In the genomic region with DNA sequence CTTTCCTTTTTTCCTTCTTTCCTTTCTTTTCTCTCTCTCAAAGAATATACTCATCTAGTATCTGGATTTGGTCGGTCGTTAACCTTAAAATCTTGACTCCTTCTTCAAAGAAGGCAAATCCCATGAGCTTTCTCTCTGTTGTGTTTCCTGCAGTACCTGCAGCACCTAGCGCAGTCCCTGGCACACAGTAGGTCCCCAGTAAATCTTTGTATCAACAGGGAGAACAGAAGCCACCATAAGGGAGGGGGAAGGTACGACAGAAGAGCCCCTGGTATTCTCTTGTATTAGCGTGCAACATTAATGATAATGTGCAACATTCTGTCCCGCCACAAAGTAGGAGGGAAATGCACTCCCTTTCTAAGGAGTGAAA, we compare ENCODE assay signal across 2 cellular contexts.
A peak's percentile ranks its signal among the peaks of the same experiment; 100 is the strongest.
TF ChIP-seq lines count a peak whose summit lies in the region.

No MANE protein-coding gene starts in this region.

TF ChIP-seq in GM23338, 12 proteins besides CTCF, POLR2A, EP300 and RAD21 (continued from another document):
- TF ChIP-seq ZNF114 (CRISPR knock-in tag; IDR thresholded peaks at IDR 0.05) (no peak), NANOG (IDR thresholded peaks at IDR 0.05; ENCODE audit: borderline replicate concordance) (no peak), STAT1 (IDR thresholded peaks at IDR 0.05; ENCODE audit: unreplicated experiment) (no peak), EZH2phosphoT487 (IDR thresholded peaks at IDR 0.05; ENCODE audit: unreplicated experiment) (no peak), REST (IDR thresholded peaks at IDR 0.05; ENCODE audit: unreplicated experiment) (no peak), JUNB (IDR thresholded peaks at IDR 0.05; ENCODE audit: unreplicated experiment) (no peak), POLR2AphosphoS5 (IDR thresholded peaks at IDR 0.05; ENCODE audit: low read depth) (no peak), EZH2 (IDR thresholded peaks at IDR 0.05; ENCODE audit: low read depth, unreplicated experiment) (no peak), CREB1 (CRISPR knock-in tag; IDR thresholded peaks at IDR 0.05; ENCODE audit: low read depth) (no peak), ZNF331 (CRISPR knock-in tag; IDR thresholded peaks at IDR 0.05; ENCODE audit: low read depth) (no peak)
- TF ChIP-seq, protein P1, sequence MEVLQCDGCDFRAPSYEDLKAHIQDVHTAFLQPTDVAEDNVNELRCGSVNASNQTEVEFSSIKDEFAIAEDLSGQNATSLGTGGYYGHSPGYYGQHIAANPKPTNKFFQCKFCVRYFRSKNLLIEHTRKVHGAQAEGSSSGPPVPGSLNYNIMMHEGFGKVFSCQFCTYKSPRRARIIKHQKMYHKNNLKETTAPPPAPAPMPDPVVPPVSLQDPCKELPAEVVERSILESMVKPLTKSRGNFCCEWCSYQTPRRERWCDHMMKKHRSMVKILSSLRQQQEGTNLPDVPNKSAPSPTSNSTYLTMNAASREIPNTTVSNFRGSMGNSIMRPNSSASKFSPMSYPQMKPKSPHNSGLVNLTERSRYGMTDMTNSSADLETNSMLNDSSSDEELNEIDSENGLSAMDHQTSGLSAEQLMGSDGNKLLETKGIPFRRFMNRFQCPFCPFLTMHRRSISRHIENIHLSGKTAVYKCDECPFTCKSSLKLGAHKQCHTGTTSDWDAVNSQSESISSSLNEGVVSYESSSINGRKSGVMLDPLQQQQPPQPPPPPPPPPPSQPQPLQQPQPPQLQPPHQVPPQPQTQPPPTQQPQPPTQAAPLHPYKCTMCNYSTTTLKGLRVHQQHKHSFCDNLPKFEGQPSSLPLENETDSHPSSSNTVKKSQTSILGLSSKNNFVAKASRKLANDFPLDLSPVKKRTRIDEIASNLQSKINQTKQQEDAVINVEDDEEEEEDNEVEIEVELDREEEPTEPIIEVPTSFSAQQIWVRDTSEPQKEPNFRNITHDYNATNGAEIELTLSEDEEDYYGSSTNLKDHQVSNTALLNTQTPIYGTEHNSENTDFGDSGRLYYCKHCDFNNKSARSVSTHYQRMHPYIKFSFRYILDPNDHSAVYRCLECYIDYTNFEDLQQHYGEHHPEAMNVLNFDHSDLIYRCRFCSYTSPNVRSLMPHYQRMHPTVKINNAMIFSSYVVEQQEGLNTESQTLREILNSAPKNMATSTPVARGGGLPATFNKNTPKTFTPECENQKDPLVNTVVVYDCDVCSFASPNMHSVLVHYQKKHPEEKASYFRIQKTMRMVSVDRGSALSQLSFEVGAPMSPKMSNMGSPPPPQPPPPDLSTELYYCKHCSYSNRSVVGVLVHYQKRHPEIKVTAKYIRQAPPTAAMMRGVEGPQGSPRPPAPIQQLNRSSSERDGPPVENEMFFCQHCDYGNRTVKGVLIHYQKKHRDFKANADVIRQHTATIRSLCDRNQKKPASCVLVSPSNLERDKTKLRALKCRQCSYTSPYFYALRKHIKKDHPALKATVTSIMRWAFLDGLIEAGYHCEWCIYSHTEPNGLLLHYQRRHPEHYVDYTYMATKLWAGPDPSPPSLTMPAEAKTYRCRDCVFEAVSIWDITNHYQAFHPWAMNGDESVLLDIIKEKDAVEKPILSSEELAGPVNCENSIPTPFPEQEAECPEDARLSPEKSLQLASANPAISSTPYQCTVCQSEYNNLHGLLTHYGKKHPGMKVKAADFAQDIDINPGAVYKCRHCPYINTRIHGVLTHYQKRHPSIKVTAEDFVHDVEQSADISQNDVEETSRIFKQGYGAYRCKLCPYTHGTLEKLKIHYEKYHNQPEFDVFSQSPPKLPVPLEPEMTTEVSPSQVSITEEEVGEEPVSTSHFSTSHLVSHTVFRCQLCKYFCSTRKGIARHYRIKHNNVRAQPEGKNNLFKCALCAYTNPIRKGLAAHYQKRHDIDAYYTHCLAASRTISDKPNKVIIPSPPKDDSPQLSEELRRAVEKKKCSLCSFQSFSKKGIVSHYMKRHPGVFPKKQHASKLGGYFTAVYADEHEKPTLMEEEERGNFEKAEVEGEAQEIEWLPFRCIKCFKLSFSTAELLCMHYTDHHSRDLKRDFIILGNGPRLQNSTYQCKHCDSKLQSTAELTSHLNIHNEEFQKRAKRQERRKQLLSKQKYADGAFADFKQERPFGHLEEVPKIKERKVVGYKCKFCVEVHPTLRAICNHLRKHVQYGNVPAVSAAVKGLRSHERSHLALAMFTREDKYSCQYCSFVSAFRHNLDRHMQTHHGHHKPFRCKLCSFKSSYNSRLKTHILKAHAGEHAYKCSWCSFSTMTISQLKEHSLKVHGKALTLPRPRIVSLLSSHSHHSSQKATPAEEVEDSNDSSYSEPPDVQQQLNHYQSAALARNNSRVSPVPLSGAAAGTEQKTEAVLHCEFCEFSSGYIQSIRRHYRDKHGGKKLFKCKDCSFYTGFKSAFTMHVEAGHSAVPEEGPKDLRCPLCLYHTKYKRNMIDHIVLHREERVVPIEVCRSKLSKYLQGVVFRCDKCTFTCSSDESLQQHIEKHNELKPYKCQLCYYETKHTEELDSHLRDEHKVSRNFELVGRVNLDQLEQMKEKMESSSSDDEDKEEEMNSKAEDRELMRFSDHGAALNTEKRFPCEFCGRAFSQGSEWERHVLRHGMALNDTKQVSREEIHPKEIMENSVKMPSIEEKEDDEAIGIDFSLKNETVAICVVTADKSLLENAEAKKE (CRISPR knock-in tag; IDR thresholded peaks at IDR 0.05): no peak

TF ChIP-seq in K562, 482 proteins besides CTCF, POLR2A, EP300 and RAD21:
- TF ChIP-seq, protein P2, sequence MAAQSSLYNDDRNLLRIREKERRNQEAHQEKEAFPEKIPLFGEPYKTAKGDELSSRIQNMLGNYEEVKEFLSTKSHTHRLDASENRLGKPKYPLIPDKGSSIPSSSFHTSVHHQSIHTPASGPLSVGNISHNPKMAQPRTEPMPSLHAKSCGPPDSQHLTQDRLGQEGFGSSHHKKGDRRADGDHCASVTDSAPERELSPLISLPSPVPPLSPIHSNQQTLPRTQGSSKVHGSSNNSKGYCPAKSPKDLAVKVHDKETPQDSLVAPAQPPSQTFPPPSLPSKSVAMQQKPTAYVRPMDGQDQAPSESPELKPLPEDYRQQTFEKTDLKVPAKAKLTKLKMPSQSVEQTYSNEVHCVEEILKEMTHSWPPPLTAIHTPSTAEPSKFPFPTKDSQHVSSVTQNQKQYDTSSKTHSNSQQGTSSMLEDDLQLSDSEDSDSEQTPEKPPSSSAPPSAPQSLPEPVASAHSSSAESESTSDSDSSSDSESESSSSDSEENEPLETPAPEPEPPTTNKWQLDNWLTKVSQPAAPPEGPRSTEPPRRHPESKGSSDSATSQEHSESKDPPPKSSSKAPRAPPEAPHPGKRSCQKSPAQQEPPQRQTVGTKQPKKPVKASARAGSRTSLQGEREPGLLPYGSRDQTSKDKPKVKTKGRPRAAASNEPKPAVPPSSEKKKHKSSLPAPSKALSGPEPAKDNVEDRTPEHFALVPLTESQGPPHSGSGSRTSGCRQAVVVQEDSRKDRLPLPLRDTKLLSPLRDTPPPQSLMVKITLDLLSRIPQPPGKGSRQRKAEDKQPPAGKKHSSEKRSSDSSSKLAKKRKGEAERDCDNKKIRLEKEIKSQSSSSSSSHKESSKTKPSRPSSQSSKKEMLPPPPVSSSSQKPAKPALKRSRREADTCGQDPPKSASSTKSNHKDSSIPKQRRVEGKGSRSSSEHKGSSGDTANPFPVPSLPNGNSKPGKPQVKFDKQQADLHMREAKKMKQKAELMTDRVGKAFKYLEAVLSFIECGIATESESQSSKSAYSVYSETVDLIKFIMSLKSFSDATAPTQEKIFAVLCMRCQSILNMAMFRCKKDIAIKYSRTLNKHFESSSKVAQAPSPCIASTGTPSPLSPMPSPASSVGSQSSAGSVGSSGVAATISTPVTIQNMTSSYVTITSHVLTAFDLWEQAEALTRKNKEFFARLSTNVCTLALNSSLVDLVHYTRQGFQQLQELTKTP (IDR thresholded peaks at IDR 0.05; ENCODE audit: low read depth in 1 of 2, partially characterized antibody in 2 of 2): peak in 1 of 2 experiments; percentile 30
- no peak for TF ChIP-seq SRSF9 (IDR thresholded peaks at IDR 0.05; ENCODE audit: borderline replicate concordance, low read depth, low read length)
- TF ChIP-seq NFRKB (IDR thresholded peaks at IDR 0.05; ENCODE audit: low read depth): peak; percentile 57; the same call in 1 of the 2 replicates
- TF ChIP-seq, protein P3, sequence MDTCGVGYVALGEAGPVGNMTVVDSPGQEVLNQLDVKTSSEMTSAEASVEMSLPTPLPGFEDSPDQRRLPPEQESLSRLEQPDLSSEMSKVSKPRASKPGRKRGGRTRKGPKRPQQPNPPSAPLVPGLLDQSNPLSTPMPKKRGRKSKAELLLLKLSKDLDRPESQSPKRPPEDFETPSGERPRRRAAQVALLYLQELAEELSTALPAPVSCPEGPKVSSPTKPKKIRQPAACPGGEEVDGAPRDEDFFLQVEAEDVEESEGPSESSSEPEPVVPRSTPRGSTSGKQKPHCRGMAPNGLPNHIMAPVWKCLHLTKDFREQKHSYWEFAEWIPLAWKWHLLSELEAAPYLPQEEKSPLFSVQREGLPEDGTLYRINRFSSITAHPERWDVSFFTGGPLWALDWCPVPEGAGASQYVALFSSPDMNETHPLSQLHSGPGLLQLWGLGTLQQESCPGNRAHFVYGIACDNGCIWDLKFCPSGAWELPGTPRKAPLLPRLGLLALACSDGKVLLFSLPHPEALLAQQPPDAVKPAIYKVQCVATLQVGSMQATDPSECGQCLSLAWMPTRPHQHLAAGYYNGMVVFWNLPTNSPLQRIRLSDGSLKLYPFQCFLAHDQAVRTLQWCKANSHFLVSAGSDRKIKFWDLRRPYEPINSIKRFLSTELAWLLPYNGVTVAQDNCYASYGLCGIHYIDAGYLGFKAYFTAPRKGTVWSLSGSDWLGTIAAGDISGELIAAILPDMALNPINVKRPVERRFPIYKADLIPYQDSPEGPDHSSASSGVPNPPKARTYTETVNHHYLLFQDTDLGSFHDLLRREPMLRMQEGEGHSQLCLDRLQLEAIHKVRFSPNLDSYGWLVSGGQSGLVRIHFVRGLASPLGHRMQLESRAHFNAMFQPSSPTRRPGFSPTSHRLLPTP (IDR thresholded peaks at IDR 0.05; ENCODE audit: borderline replicate concordance, extremely low read depth, insufficient read length): no peak
- peak; percentile 98 for TF ChIP-seq ZKSCAN1 (IDR thresholded peaks at IDR 0.05; ENCODE audit: low read depth, low read length)
- TF ChIP-seq RBBP5 (IDR thresholded peaks at IDR 0.05; ENCODE audit: borderline replicate concordance, insufficient read depth, low read length, poor library complexity, severe bottlenecking): no peak
TF ChIP-seq in K562: peak in this region for 3.
